1 cellular context compared by ENCODE assay signal in genomic region chr2:9248363-9248762, GRCh38.
TF ChIP-seq lines count a peak whose summit lies in the region.

No MANE protein-coding gene starts in this region.

TF ChIP-seq in WTC11, 78 proteins besides CTCF, POLR2A, EP300 and RAD21 (continued from another document):
- TF ChIP-seq, protein P1, sequence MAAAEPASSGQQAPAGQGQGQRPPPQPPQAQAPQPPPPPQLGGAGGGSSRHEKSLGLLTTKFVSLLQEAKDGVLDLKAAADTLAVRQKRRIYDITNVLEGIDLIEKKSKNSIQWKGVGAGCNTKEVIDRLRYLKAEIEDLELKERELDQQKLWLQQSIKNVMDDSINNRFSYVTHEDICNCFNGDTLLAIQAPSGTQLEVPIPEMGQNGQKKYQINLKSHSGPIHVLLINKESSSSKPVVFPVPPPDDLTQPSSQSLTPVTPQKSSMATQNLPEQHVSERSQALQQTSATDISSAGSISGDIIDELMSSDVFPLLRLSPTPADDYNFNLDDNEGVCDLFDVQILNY (CRISPR knock-in tag; IDR thresholded peaks at IDR 0.05): no peak
- TF ChIP-seq SP1 (CRISPR knock-in tag; conservative IDR thresholded peaks at IDR 0.05) (no peak), ZNF317 (CRISPR knock-in tag; IDR thresholded peaks at IDR 0.05; ENCODE audit: borderline replicate concordance, low read depth) (no peak), ESRRA (CRISPR knock-in tag; IDR thresholded peaks at IDR 0.05; ENCODE audit: borderline replicate concordance) (no peak), ZNF396 (CRISPR knock-in tag; IDR thresholded peaks at IDR 0.05; ENCODE audit: borderline replicate concordance) (no peak), MYBL2 (CRISPR knock-in tag; IDR thresholded peaks at IDR 0.05) (no peak)
